ENCODE assay signal across 8 cellular contexts in genomic region chr9:132079391-132080071, GRCh38. TPM values are rescaled to one million over a fixed set of nuclear protein-coding genes. Genes with fewer than 3 reads are reported as not detected.
A peak's percentile ranks its signal among the peaks of the same experiment; 100 is the strongest.
DNase-seq lines count a peak whose midpoint lies in the region; ATAC-seq and TF ChIP-seq lines count a peak whose summit lies in the region.

Gene MED27, minus strand, starts transcription at chr9:132079867. Its CDS starts 23 bp downstream, at chr9:132079844.

- H3K27me3 Mint-ChIP-seq in T-cell: no peaks in the 10 kb centered on the region

- no peaks in the 10 kb centered on the region for H3K9me3 Mint-ChIP-seq in T-cell

- H3K9me3 ChIP-seq in heart right ventricle: no peaks in the 10 kb centered on the region
- H3K9me3 ChIP-seq in upper lobe of right lung: no peaks in the 10 kb centered on the region

- H3K27ac Mint-ChIP-seq in T-cell: peak within 1 kb of the TSS; percentile 79 to 86

- no peaks in the 10 kb centered on the region for H3K27me3 ChIP-seq in heart right ventricle
- no peaks in the 10 kb centered on the region for H3K27me3 ChIP-seq in upper lobe of right lung

- WGBS in adipose tissue, 3 donors: 0 to 9% (median 5%) methylated on average over 41 of the region's 41 CpGs
- WGBS in heart right ventricle, 2 donors: 0 to 8% methylated on average over 41 of the region's 41 CpGs

- H3K27ac ChIP-seq in adipose tissue (ENCODE audit: low read depth, low read length) (no peak within 1 kb of the TSS), heart right ventricle (peak within 1 kb of the TSS in 9 of 10 donors; percentile 54 to 86 (median 77)), upper lobe of right lung (peak within 1 kb of the TSS; percentile 70)

- ATAC-seq in HG02678 (IDR thresholded peaks at IDR 0.05; ENCODE audit: unreplicated experiment) (peak; percentile 93), T-cell (replicated peaks in 1 of 4) (peak; percentile 97 to 99 (median 98)), heart right ventricle (peak; percentile 95 to 99 (median 98)), upper lobe of right lung (peak; percentile 96)

- peak; percentile 95 for DNase-seq in GM10248 (ENCODE audit: extremely low spot score)
- DNase-seq in NCI-H146 (lab: John Stamatoyannopoulos, UW): peak; percentile 82
- DNase-seq in T-cell: peak; percentile 82 to 98 (median 93)
- peak; percentile 91 to 94 for DNase-seq in heart right ventricle
- peak; percentile 90 to 99 (median 95) for DNase-seq in posterior cingulate gyrus
- peak; percentile 96 for DNase-seq in upper lobe of right lung

- intact Hi-C loops in heart right ventricle (cut with DNase I) (no loop called here), posterior cingulate gyrus (cut with DNase I) (loop anchor here (10.0 kb wide), 2 partner anchors 85 to 155 kb away; partner anchors contain the start of gene NTNG2), upper lobe of right lung (cut with DNase I) (no loop called here)

- no peak for TF ChIP-seq CTCF in GM10248 (IDR thresholded peaks at IDR 0.05; ENCODE audit: control extremely low read depth, extremely low read depth, low read depth, missing control alignments)
- no peak for TF ChIP-seq CTCF in heart right ventricle (IDR thresholded peaks at IDR 0.05)
- no peak for TF ChIP-seq CTCF in upper lobe of right lung (IDR thresholded peaks at IDR 0.05)

- H3K4me3 ChIP-seq in heart right ventricle: peak within 1 kb of the TSS; percentile 65 to 99 (median 79)
- peak within 1 kb of the TSS; percentile 98 for H3K4me3 ChIP-seq in upper lobe of right lung

- peaks cover 46 to 49% (median 49%) of the 10 kb centered on the region in 3 donors for H3K4me1 Mint-ChIP-seq in T-cell

- peaks cover 0 to 30% (median 3%) of the 10 kb centered on the region in 9 donors for H3K36me3 ChIP-seq in heart right ventricle
- H3K36me3 ChIP-seq in upper lobe of right lung: peaks cover 21% of the 10 kb centered on the region

- peaks cover 19% of the 10 kb centered on the region for H3K36me3 Mint-ChIP-seq in T-cell

- H3K4me3 Mint-ChIP-seq in T-cell: peak within 1 kb of the TSS; percentile 92 to 97 (median 97)

- POLR2A ChIA-PET in GM10248 (lab: Yijun Ruan, JAX) (no interaction called here), T-cell (lab: Charles Lee) (interaction anchor here in 1 of 2 donors (0.6 to 1.0 kb wide), 2 partner anchors 240 to 324 kb away, joined by 3 to 15 read pairs; no protein-coding TSS in a partner anchor)

- CTCF ChIA-PET in GM10248 (lab: Yijun Ruan, JAX) (interaction anchor here (0.8 to 1.2 kb wide), 2 partner anchors 16 to 156 kb away, joined by 3 read pairs; no protein-coding TSS in a partner anchor), T-cell (lab: Charles Lee) (interaction anchor here in 1 of 2 donors (0.6 to 1.0 kb wide), 3 partner anchors 157 to 706 kb away, joined by 3 to 6 read pairs (median 4); no protein-coding TSS in a partner anchor)

- H3K4me1 ChIP-seq in heart right ventricle: peaks cover 10 to 42% (median 22%) of the 10 kb centered on the region in 9 donors
- peaks cover 14% of the 10 kb centered on the region for H3K4me1 ChIP-seq in upper lobe of right lung

RNA-seq across cellular contexts. Expression of gene MED27, which starts in this region (rescaled TPM):
- 10 to 100 TPM; 15.0 to 26.7 (median 17.6) TPM for total RNA-seq in T-cell
- 10 to 100 TPM in 2 of 3 donors, 1 to 10 TPM in 1; 6.7 to 15.3 (median 13.0) TPM for polyA plus RNA-seq in adipose tissue
- 10 to 100 TPM; 13.9 to 20.4 (median 17.1) TPM for total RNA-seq in heart right ventricle
- polyA plus RNA-seq in heart right ventricle: 10 to 100 TPM in 1 of 2 donors, 1 to 10 TPM in 1; 8.0 to 20.7 TPM
- 14.2 TPM for total RNA-seq in upper lobe of right lung
